ENCODE assay signal across 8 cellular contexts in the genomic region with DNA sequence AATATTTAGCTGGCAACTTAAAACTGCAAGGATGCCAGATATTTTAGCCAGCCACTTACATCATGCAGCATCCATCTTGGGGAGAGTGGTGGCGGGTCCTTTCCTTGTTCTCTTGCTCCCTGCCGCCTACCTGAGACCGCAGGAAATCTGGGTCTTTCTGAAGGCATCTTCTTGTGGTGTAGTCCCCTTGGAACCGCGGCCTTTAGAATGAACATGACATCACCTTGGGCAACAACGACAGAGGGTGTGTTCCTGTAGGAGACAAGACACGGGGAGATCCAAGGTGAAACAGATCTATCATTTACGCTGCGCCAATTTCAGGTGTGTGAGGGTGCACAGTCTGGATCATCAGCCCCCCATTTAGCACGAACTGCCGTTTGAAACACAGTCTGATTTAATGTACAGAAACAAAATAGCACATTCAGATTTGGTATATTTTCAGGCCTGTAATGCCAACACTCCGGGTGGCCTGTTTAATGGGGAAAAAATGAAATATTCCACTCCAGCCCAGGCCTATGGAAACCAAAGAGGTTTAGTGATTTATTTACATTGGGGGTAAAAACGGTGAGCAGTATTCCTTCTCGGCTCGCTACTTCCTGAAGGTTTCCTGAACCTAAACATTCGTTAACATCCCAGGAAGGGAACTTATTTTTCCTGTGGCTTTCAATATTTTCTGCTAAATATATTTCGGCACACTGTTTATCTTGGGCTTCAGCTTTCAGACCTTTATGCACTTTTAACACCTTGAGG. TPM values are rescaled to one million over a fixed set of nuclear protein-coding genes. Genes with fewer than 3 reads are reported as not detected.
A peak's percentile ranks its signal among the peaks of the same experiment; 100 is the strongest.
DNase-seq lines count a peak whose midpoint lies in the region; ATAC-seq, FAIRE-seq and TF ChIP-seq lines count a peak whose summit lies in the region.

No MANE protein-coding gene starts in this region.

- POLR2A ChIA-PET in SK-N-SH (lab: Yijun Ruan, JAX) (interaction anchor here (1.0 to 2.8 kb wide), 4 partner anchors 9 to 117 kb away, joined by 3 to 28 read pairs (median 6); a partner anchor contains a TSS), endothelial cell of umbilical vein (lab: Charles Lee) (interaction anchor here (1.3 to 1.8 kb wide), 3 partner anchors 7 to 80 kb away, joined by 5 to 9 read pairs (median 5); a partner anchor contains a TSS)

- H3K4me1 ChIP-seq in SK-N-SH (ENCODE audit: control insufficient read depth in 1 of 2, insufficient read depth in 2 of 2, low read depth in 1 of 2, low read length in 1 of 2), result peaks cover 86 to 93% of the 10 kb centered on the region in 2 experiments
- peaks cover 68% of the 10 kb centered on the region for H3K4me1 ChIP-seq in endothelial cell of umbilical vein (ENCODE audit: control insufficient read depth, extremely low read depth, insufficient read depth, low read length)
- peaks cover 40% of the 10 kb centered on the region for H3K4me1 ChIP-seq in prostate gland (replicated peaks)

- TSS peak; percentile 73 for BruUV-seq in endothelial cell of umbilical vein (replicated peaks; lab: Mats Ljungman, UMichigan)

- CTCF ChIA-PET in SK-N-SH (lab: Yijun Ruan, JAX), result interaction anchor here (1.0 to 24.4 kb wide), 8 partner anchors 8 to 165 kb away, joined by 3 to 484 read pairs (median 8); a partner anchor contains a TSS
- CTCF ChIA-PET in endothelial cell of umbilical vein (lab: Charles Lee), result interaction anchor here (0.9 to 8.8 kb wide), 17 partner anchors 13 to 166 kb away, joined by 3 to 58 read pairs (median 5); a partner anchor contains a TSS

- peaks cover 5% of the 10 kb centered on the region; the same call in 1 of the 2 replicates for H3K79me2 ChIP-seq in SK-N-SH (ENCODE audit: insufficient read depth)
- H3K79me2 ChIP-seq in endothelial cell of umbilical vein (ENCODE audit: control insufficient read depth, insufficient read depth, low read length), result no peaks in the 10 kb centered on the region

- no peak for TF ChIP-seq RAD21 in SK-N-SH (IDR thresholded peaks at IDR 0.05; ENCODE audit: low read length)

- H3K27me3 ChIP-seq in SK-N-SH (ENCODE audit: insufficient read depth) (no peaks in the 10 kb centered on the region), endothelial cell of umbilical vein (ENCODE audit: control insufficient read depth in 2 of 2, insufficient read depth in 2 of 2, low read length in 2 of 2) (no peaks in the 10 kb centered on the region), prostate gland (replicated peaks; ENCODE audit: insufficient read depth) (no peaks in the 10 kb centered on the region)

- no peaks in the 10 kb centered on the region for H3K9me2 ChIP-seq in SK-N-SH

- dilution Hi-C loops in endothelial cell of umbilical vein (cut with MboI; ENCODE audit: extremely low pct_ligation_motif_present, low sequenced_read_pairs), result no loop called here

- peak overlapping the region; percentile 86 for H3K9ac ChIP-seq in SK-N-SH
- H3K9ac ChIP-seq in endothelial cell of umbilical vein (replicated peaks; ENCODE audit: extremely low read depth, insufficient read depth, low read length), result peak overlapping the region; percentile 79

- H3K9me3 ChIP-seq in SK-N-SH, result no peaks in the 10 kb centered on the region
- H3K9me3 ChIP-seq in endothelial cell of umbilical vein (replicated peaks; ENCODE audit: control insufficient read depth, insufficient read depth, low read length), result no peaks in the 10 kb centered on the region
- H3K9me3 ChIP-seq in prostate gland, result no peaks in the 10 kb centered on the region

- 45% methylated on average over 17 of the region's 17 CpGs for WGBS in SK-N-SH (ENCODE audit: low lambda C conversion rate)
- 37% methylated on average over 17 of the region's 17 CpGs for WGBS in prostate gland

- intact Hi-C loops in endothelial cell of umbilical vein (cut with micrococcal nuclease), result loop anchor here (1.0 kb wide), 6 partner anchors 9 to 123 kb away; a partner anchor contains a TSS
- intact Hi-C loops in prostate gland (cut with DNase I), result no loop called here

- TF ChIP-seq EP300 in SK-N-SH (IDR thresholded peaks at IDR 0.05; ENCODE audit: borderline replicate concordance in 1 of 2, low read depth in 1 of 2, low read length in 1 of 2), result no peak

- TF ChIP-seq CTCF in SK-N-SH (IDR thresholded peaks at IDR 0.05) (no peak), endothelial cell of umbilical vein (IDR thresholded peaks at IDR 0.05; ENCODE audit: extremely low read depth in 1 of 2, insufficient read depth in 1 of 2, low read depth in 1 of 2, low read length in 2 of 2) (no peak), prostate gland (IDR thresholded peaks at IDR 0.05) (no peak)

- TF ChIP-seq POLR2A in endothelial cell of umbilical vein (IDR thresholded peaks at IDR 0.05; ENCODE audit: low read depth, low read length), result no peak
- no peak for TF ChIP-seq POLR2A in prostate gland (IDR thresholded peaks at IDR 0.05)

- H2AFZ ChIP-seq in SK-N-SH (ENCODE audit: low read depth) (peak overlapping the region; percentile 26; the same call in 1 of the 2 replicates), endothelial cell of umbilical vein (ENCODE audit: low read depth, low read length) (peak overlapping the region; percentile 38)

- H3K36me3 ChIP-seq in SK-N-SH (replicated peaks in 1 of 2; ENCODE audit: control insufficient read depth in 1 of 2, insufficient read depth in 2 of 2, low read length in 1 of 2) (no peaks in the 10 kb centered on the region), endothelial cell of umbilical vein (ENCODE audit: control insufficient read depth in 2 of 2, extremely low read depth in 1 of 2, insufficient read depth in 2 of 2, low read length in 2 of 2) (no peaks in the 10 kb centered on the region), prostate gland (no peaks in the 10 kb centered on the region)

- ATAC-seq in SK-N-SH treated with all-trans-retinoic acid at 6 μM for 48 hours, result no peak
- ATAC-seq in HG02623 (IDR thresholded peaks at IDR 0.05; ENCODE audit: unreplicated experiment), result no peak
- ATAC-seq in GM19397 (IDR thresholded peaks at IDR 0.05; ENCODE audit: unreplicated experiment), result no peak

- FAIRE-seq in endothelial cell of umbilical vein (lab: Jason Lieb, UNC), result peak; percentile 57

- H3K9me1 ChIP-seq in endothelial cell of umbilical vein (replicated peaks; ENCODE audit: control insufficient read depth, extremely low read depth, insufficient read depth, low read length), result no peaks in the 10 kb centered on the region

- H3K27ac ChIP-seq in SK-N-SH (ENCODE audit: low read depth in 2 of 2, low read length in 1 of 2) (peak overlapping the region; percentile 99 to 100), endothelial cell of umbilical vein (ENCODE audit: insufficient read depth, low read depth, low read length) (peak overlapping the region; percentile 93), prostate gland (peak overlapping the region; percentile 83 to 88)

- H3K4me3 ChIP-seq in SK-N-SH (ENCODE audit: low read depth in 2 of 2, low read length in 1 of 2) (peak overlapping the region; percentile 17 to 48; a peak in 2 of 4 replicates), endothelial cell of umbilical vein (replicated peaks in 1 of 3; ENCODE audit: insufficient read depth in 1 of 3, low read depth in 1 of 3, low read length in 3 of 3) (peak overlapping the region in 1 of 3 experiments; percentile 4), prostate gland (no peak overlapping the region)

- DNase-seq in SK-N-SH (no peak), T-helper 1 cell (peak in 3 of 5 donors; percentile 15 to 28 (median 20)), endothelial cell of umbilical vein (ENCODE audit: low read depth, low spot score) (no peak), prostate gland (ENCODE audit: low spot score) (no peak), 8988T (no peak)

- peaks cover 68% of the 10 kb centered on the region for H3F3A ChIP-seq in SK-N-SH (replicated peaks; ENCODE audit: insufficient read depth)

- H3K4me2 ChIP-seq in SK-N-SH (peak overlapping the region; percentile 87), endothelial cell of umbilical vein (ENCODE audit: insufficient read depth, low read length) (peak overlapping the region; percentile 65)

- H4K20me1 ChIP-seq in SK-N-SH (ENCODE audit: insufficient read depth), result no peaks in the 10 kb centered on the region
- H4K20me1 ChIP-seq in endothelial cell of umbilical vein (replicated peaks; ENCODE audit: control insufficient read depth, extremely low read depth, insufficient read depth, low read length), result no peaks in the 10 kb centered on the region

TF ChIP-seq in endothelial cell of umbilical vein, 7 proteins besides CTCF, POLR2A, EP300 and RAD21 (continues in another document):
- TF ChIP-seq GATA2 (IDR thresholded peaks at IDR 0.05; ENCODE audit: insufficient read depth, insufficient read length, low read depth, low read length) (no peak), MYC (IDR thresholded peaks at IDR 0.05; ENCODE audit: low read depth, low read length) (no peak), JUN (IDR thresholded peaks at IDR 0.05; ENCODE audit: borderline replicate concordance, insufficient read depth, insufficient read length, low read depth) (no peak), POLR2AphosphoS5 (IDR thresholded peaks at IDR 0.05; ENCODE audit: insufficient read depth, low read depth, low read length) (no peak)

RNA-seq across cellular contexts. Expression of a gene that starts 12.7 kb away (rescaled TPM):
- 10.9 and 17.1 TPM in 2 replicates for polyA plus RNA-seq in SK-N-SH (2012; rRNA removed)
- 9.1 and 14.4 TPM in 2 replicates for polyA plus RNA-seq in SK-N-SH (2012; cell fraction: cytosol; rRNA removed)
- polyA plus RNA-seq in SK-N-SH (2012; cell fraction: nucleus; rRNA removed), result 16.2 and 16.9 TPM in 2 replicates
- 23.1 and 23.3 TPM in 2 replicates for total RNA-seq in endothelial cell of umbilical vein
- polyA plus RNA-seq in endothelial cell of umbilical vein, result 9.3 and 11.8 TPM in 2 replicates
- polyA plus RNA-seq in endothelial cell of umbilical vein (2011; cell fraction: cytosol; rRNA removed), result 5.0 and 8.9 TPM in 2 replicates
- polyA plus RNA-seq in endothelial cell of umbilical vein (2011; cell fraction: nucleus; rRNA removed), result 8.3 and 11.8 TPM in 2 replicates
- polyA plus RNA-seq in endothelial cell of umbilical vein (2012), result 9.8 and 13.7 TPM in 2 replicates
- polyA minus RNA-seq in endothelial cell of umbilical vein, result 6.5 and 8.8 TPM in 2 replicates
- 14.1 TPM for polyA minus RNA-seq in endothelial cell of umbilical vein (2011; cell fraction: cytosol; rRNA and poly(A)+ RNA removed)
- polyA minus RNA-seq in endothelial cell of umbilical vein (2011; cell fraction: nucleus; rRNA and poly(A)+ RNA removed), result 4.9 and 14.9 TPM in 2 replicates
- 100 to 1,000 TPM; 113 to 141 TPM for total RNA-seq in prostate gland

RNA-seq across cellular contexts. Expression of a gene that starts 56.9 kb away (rescaled TPM):
- 6.5 and 9.6 TPM in 2 replicates for polyA plus RNA-seq in SK-N-SH (2012; rRNA removed)
- polyA plus RNA-seq in SK-N-SH (2012; cell fraction: cytosol; rRNA removed), result 8.0 and 8.5 TPM in 2 replicates
- polyA plus RNA-seq in SK-N-SH (2012; cell fraction: nucleus; rRNA removed), result 8.3 and 10.3 TPM in 2 replicates
- total RNA-seq in endothelial cell of umbilical vein, result 17.4 and 17.7 TPM in 2 replicates
- polyA plus RNA-seq in endothelial cell of umbilical vein, result 7.6 and 8.8 TPM in 2 replicates
- polyA plus RNA-seq in endothelial cell of umbilical vein (2011; cell fraction: cytosol; rRNA removed), result 9.0 and 9.6 TPM in 2 replicates
- polyA plus RNA-seq in endothelial cell of umbilical vein (2011; cell fraction: nucleus; rRNA removed), result 7.7 and 8.8 TPM in 2 replicates
- polyA plus RNA-seq in endothelial cell of umbilical vein (2012), result 8.7 and 10.6 TPM in 2 replicates
- polyA minus RNA-seq in endothelial cell of umbilical vein, result 16.4 and 17.6 TPM in 2 replicates
- 8.1 TPM for polyA minus RNA-seq in endothelial cell of umbilical vein (2011; cell fraction: cytosol; rRNA and poly(A)+ RNA removed)
- polyA minus RNA-seq in endothelial cell of umbilical vein (2011; cell fraction: nucleus; rRNA and poly(A)+ RNA removed), result 6.1 and 9.5 TPM in 2 replicates
- 10 to 100 TPM; 45.1 to 63.3 TPM for total RNA-seq in prostate gland

Comparison
In these comparisons a context has a peak if more than half of its experiments do, and no peak if none do; other contexts are left out.
1. DNase-seq: peak in T-helper 1 cell (3 of 5); none in SK-N-SH (single experiment), endothelial cell of umbilical vein (single experiment), prostate gland (single experiment) and 8988T (single experiment).
2. H3K4me3 ChIP-seq: peak in SK-N-SH (2 of 2); none in prostate gland (0 of 2).
3. Peak in every context shown above with its lines, with median percentiles within 50 percentile points of each other: H3K27ac ChIP-seq.